8 cellular contexts compared by ENCODE assay signal in genomic region chr11:67053896-67054850, GRCh38. TPM values are rescaled to one million over a fixed set of nuclear protein-coding genes. Genes with fewer than 3 reads are reported as not detected.
DNase-seq lines count a peak whose midpoint lies in the region; ATAC-seq and TF ChIP-seq lines count a peak whose summit lies in the region.

No MANE protein-coding gene starts in this region.

- no peak overlapping the region for H2AFZ ChIP-seq in PC-9

- BruUV-seq in PC-9 (replicated peaks; lab: Mats Ljungman, UMichigan), result no TSS peak

- no peaks in the 10 kb centered on the region for H3K9me3 ChIP-seq in CD4-positive, alpha-beta memory T cell (ENCODE audit: control insufficient read depth in 1 of 2, low read length in 2 of 2)
- H3K9me3 ChIP-seq in PC-9 (ENCODE audit: insufficient read depth, low read depth), result no peaks in the 10 kb centered on the region
- H3K9me3 ChIP-seq in adrenal gland (replicated peaks in 1 of 3), result no peaks in the 10 kb centered on the region

- H3F3A ChIP-seq in PC-9 (ENCODE audit: insufficient read depth, low read depth), result peaks cover 29% of the 10 kb centered on the region

- H3K79me2 ChIP-seq in PC-9 (ENCODE audit: low read depth), result peaks cover 28% of the 10 kb centered on the region

- CTCF ChIA-PET in CD4-positive, alpha-beta memory T cell (lab: Charles Lee; ENCODE audit: partially characterized antibody), result interaction anchor here (0.9 to 2.7 kb wide), 5 partner anchors 18 to 58 kb away, joined by 3 to 12 read pairs (median 3); no protein-coding TSS in a partner anchor
- CTCF ChIA-PET in PC-9 (lab: Charles Lee), result interaction anchor here (0.5 to 2.5 kb wide), 13 partner anchors 26 to 383 kb away, joined by 3 to 19 read pairs (median 3); partner anchors contain the start of genes PC and SYT12

- H3K4me1 ChIP-seq in CD4-positive, alpha-beta memory T cell (ENCODE audit: insufficient read depth, low read length), result peaks cover 7% of the 10 kb centered on the region
- H3K4me1 ChIP-seq in PC-9 (replicated peaks; ENCODE audit: insufficient read depth) (peaks cover 48% of the 10 kb centered on the region), adrenal gland (replicated peaks in 1 of 2) (peaks cover 12 to 20% of the 10 kb centered on the region in 2 donors)

- TF ChIP-seq POLR2A in adrenal gland (IDR thresholded peaks at IDR 0.05), result peak in 1 of 2 donors; percentile 58

- ATAC-seq in left ventricle myocardium superior (peak; percentile 56), sciatic nerve (peak; percentile 55), GM18873 (IDR thresholded peaks at IDR 0.05; ENCODE audit: low FRiP score, unreplicated experiment) (no peak), HG03520 (IDR thresholded peaks at IDR 0.05; ENCODE audit: unreplicated experiment) (no peak)

- peak overlapping the region; percentile 23 for H3K4me2 ChIP-seq in PC-9

- no peaks in the 10 kb centered on the region for H4K20me1 ChIP-seq in PC-9 (ENCODE audit: insufficient read depth)

- 27 to 35% (median 31%) methylated on average over 15 to 16 of the region's 16 CpGs for WGBS in adrenal gland, 4 donors

- no peaks in the 10 kb centered on the region for H3K36me3 ChIP-seq in CD4-positive, alpha-beta memory T cell (ENCODE audit: insufficient read depth, low read length)
- H3K36me3 ChIP-seq in H7 (replicated peaks; ENCODE audit: control insufficient read depth, insufficient read depth, low read length) (no peaks in the 10 kb centered on the region), PC-9 (ENCODE audit: low read depth) (no peaks in the 10 kb centered on the region), adrenal gland (replicated peaks in 1 of 2) (no peaks in the 10 kb centered on the region)

- H3K4me3 Mint-ChIP-seq in CD4-positive, alpha-beta memory T cell, result no peak overlapping the region

- intact Hi-C loops in CD4-positive, alpha-beta memory T cell (cut with micrococcal nuclease), result no loop called here
- intact Hi-C loops in PC-9 (cut with micrococcal nuclease; ENCODE audit: unreplicated experiment), result loop anchor here (2.0 to 10.0 kb wide), 5 partner anchors 65 to 455 kb away; partner anchors contain the start of genes CDK2AP2, KDM2A and RCE1
- intact Hi-C loops in adrenal gland (cut with DNase I), result no loop called here
- intact Hi-C loops in left ventricle myocardium superior (cut with micrococcal nuclease), result no loop called here
- intact Hi-C loops in sciatic nerve (cut with DNase I), result no loop called here

- no peaks in the 10 kb centered on the region for H3K9me2 ChIP-seq in PC-9 (ENCODE audit: insufficient read depth)

- DNase-seq in CD4-positive, alpha-beta memory T cell, result peak in 3 of 5 donors; percentile 18 to 24 (median 21)
- DNase-seq in H7, result peak; percentile 97
- DNase-seq in PC-9, result peak; percentile 52 to 77
- peak; percentile 87 to 95 (median 92) for DNase-seq in adrenal gland
- DNase-seq in left ventricle myocardium superior, result peak; percentile 70
- no peak for DNase-seq in sciatic nerve (ENCODE audit: low spot score)

- H3K27ac ChIP-seq in CD4-positive, alpha-beta memory T cell (ENCODE audit: low read depth, low read length), result no peak overlapping the region
- H3K27ac ChIP-seq in PC-9, result peak overlapping the region; percentile 64
- H3K27ac ChIP-seq in adrenal gland, result peak overlapping the region; percentile 86 to 95 (median 86)

- POLR2A ChIA-PET in CD4-positive, alpha-beta memory T cell (lab: Charles Lee; ENCODE audit: partially characterized antibody), result no interaction called here
- POLR2A ChIA-PET in PC-9 (lab: Charles Lee; ENCODE audit: unreplicated experiment), result interaction anchor here (0.5 to 0.8 kb wide), 11 partner anchors 11 to 574 kb away, joined by 3 to 18 read pairs (median 5); partner anchors contain the start of genes ANKRD13D, DPP3, KDM2A and POLD4

- no peaks in the 10 kb centered on the region for H3K36me3 Mint-ChIP-seq in CD4-positive, alpha-beta memory T cell

- no peaks in the 10 kb centered on the region for H3K27me3 ChIP-seq in CD4-positive, alpha-beta memory T cell (ENCODE audit: insufficient read depth, low read length)
- H3K27me3 ChIP-seq in H7 (ENCODE audit: control insufficient read depth, insufficient read depth, low read length), result peaks cover 3% of the 10 kb centered on the region; the same call in 1 of the 2 replicates
- H3K27me3 ChIP-seq in PC-9 (ENCODE audit: insufficient read depth, low read depth), result no peaks in the 10 kb centered on the region
- no peaks in the 10 kb centered on the region for H3K27me3 ChIP-seq in adrenal gland

- H3K27me3 Mint-ChIP-seq in CD4-positive, alpha-beta memory T cell, result peaks cover 0 to 4% of the 10 kb centered on the region in 2 donors

- no peak overlapping the region for H3K4me3 ChIP-seq in CD4-positive, alpha-beta memory T cell (ENCODE audit: low read length in 2 of 2)
- H3K4me3 ChIP-seq in H7 (ENCODE audit: insufficient read depth, low read depth, low read length) (no peak overlapping the region), PC-9 (no peak overlapping the region), adrenal gland (no peak overlapping the region)

- TF ChIP-seq CTCF in PC-9 (conservative IDR thresholded peaks at IDR 0.05) (peak; percentile 86), adrenal gland (IDR thresholded peaks at IDR 0.05) (peak; percentile 56 to 85 (median 71))

- peak overlapping the region in 1 of 7 donors; percentile 19 for H3K27ac Mint-ChIP-seq in CD4-positive, alpha-beta memory T cell

- peaks cover 4 to 13% (median 10%) of the 10 kb centered on the region in 4 donors for H3K4me1 Mint-ChIP-seq in CD4-positive, alpha-beta memory T cell

- no peaks in the 10 kb centered on the region for H3K9me3 Mint-ChIP-seq in CD4-positive, alpha-beta memory T cell

RNA-seq across cellular contexts. Expression of gene RHOD, which starts 2.5 kb away (rescaled TPM):
- total RNA-seq in CD4-positive, alpha-beta memory T cell, result under 1 TPM in 1 of 2 experiments, not detected in 1; 0.58 TPM
- polyA plus RNA-seq in CD4-positive, alpha-beta memory T cell, result under 1 TPM in 1 of 2 donors, not detected in 1; 0.79 TPM
- total RNA-seq in H7 (2014; rRNA removed; shearing (Covaris generic)), result 8.7 and 15.7 TPM in 2 replicates
- total RNA-seq in PC-9 (2021), result 127 and 156 TPM in 2 replicates
- total RNA-seq in adrenal gland, result 10 to 100 TPM in 1 of 8 donors, 1 to 10 TPM in 7; 1.3 to 10.9 (median 2.6) TPM
- 1 to 10 TPM; 1.8 to 9.9 (median 4.1) TPM for polyA plus RNA-seq in adrenal gland
- 67.6 TPM for total RNA-seq in left ventricle myocardium superior
- total RNA-seq in sciatic nerve, result 10.3 TPM

RNA-seq across cellular contexts. Expression of gene SYT12, which starts 31.2 kb away (rescaled TPM):
- total RNA-seq in CD4-positive, alpha-beta memory T cell, result not detected
- polyA plus RNA-seq in CD4-positive, alpha-beta memory T cell, result not detected
- total RNA-seq in H7 (2014; rRNA removed; shearing (Covaris generic)), result 2.3 and 2.8 TPM in 2 replicates
- total RNA-seq in PC-9 (2021) (11.1 and 12.3 TPM in 2 replicates), adrenal gland (10 to 100 TPM in 1 of 8 donors, 1 to 10 TPM in 7; 1.0 to 55.6 (median 2.9) TPM), left ventricle myocardium superior (0.37 TPM), sciatic nerve (0.71 TPM)
- 10 to 100 TPM in 1 of 3 donors, 1 to 10 TPM in 2; 7.2 to 20.3 (median 7.9) TPM for polyA plus RNA-seq in adrenal gland

Comparison
In these comparisons a context has a peak if more than half of its experiments do, and no peak if none do; other contexts are left out.
1. ATAC-seq: peak in left ventricle myocardium superior (single experiment) and sciatic nerve (single experiment); none in GM18873 (single experiment) and HG03520 (single experiment).